ENCODE assay signal across 1 cellular context in the genomic region with DNA sequence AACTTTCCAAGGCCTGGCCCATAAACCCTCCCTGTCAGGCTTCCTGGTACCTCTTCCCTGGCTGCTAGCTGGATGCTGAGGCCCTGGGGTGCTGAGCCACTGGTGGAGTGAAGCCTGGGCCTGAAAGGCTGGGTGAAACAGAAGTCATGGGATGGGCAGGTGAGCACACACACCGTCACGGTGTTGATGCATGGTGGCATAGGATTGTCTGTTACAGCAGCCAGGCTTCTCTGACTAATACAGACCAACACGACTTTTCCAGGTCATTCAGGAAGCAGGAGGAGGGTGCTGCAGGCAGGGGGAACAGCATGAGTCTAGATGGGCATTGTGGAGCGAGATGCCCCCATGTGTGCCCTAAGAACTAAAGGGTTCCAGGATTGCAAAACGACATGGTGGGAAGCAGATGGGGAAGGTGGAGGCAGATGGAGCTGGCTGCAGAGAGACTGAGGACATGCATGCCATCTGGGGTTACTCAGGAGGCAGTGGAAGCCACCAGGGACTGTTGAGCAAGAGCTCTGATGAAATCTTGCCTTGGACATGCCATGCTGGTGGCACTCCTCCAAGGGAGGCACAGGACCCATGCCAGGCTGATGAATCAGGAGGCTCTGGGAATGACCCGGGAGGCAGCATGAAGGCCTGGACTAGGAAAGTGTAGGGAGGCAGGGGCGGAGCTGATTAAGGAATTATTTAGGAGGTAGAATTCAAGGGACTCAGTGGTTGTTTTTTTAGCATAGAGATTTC.
TF ChIP-seq lines count a peak whose summit lies in the region.

No MANE protein-coding gene starts in this region.

TF ChIP-seq in SK-N-SH, 30 proteins besides CTCF, POLR2A, EP300 and RAD21 (continued from another document):
- no peak for TF ChIP-seq MXI1 (IDR thresholded peaks at IDR 0.05; ENCODE audit: low read depth, low read length)
